Comparison of ENCODE assay signal across 20 cellular contexts in genomic region chr6:156994215-156995076, GRCh38.
DNase-seq lines count a peak whose midpoint lies in the region; ATAC-seq and TF ChIP-seq lines count a peak whose summit lies in the region.
"Had no signal": no experiment of that assay in that cellular context is flagged by ENCODE, and none has a peak within 500 bp of the region (broad histone marks: within the 10 kb centered on the region; RNA-seq: fewer than 3 reads in every experiment).

No MANE protein-coding gene starts in this region.

- H3K36me3 ChIP-seq in left lung: no peaks in the 10 kb centered on the region
- H3K36me3 ChIP-seq: adrenal gland, neural progenitor cell, SJSA1, vagina, WERI-Rb-1 had no signal

- H3K27me3 Mint-ChIP-seq in activated B cell treated with CpG ODN at 0.5 μM for 24 hours: no peaks in the 10 kb centered on the region
- H3K27me3 Mint-ChIP-seq in stimulated activated memory B cell treated with anti-CD40 and anti-IgM and Interleukin-4, amounts not matched to agents 10 μg/mL and 1 μg/mL and 100 μg/mL, for 72 hours: no peaks in the 10 kb centered on the region

- peaks cover 2% of the 10 kb centered on the region for H3K36me3 Mint-ChIP-seq in activated B cell treated with CpG ODN at 0.5 μM for 24 hours (ENCODE audit: low read depth)
- H3K36me3 Mint-ChIP-seq in stimulated activated memory B cell treated with anti-CD40 and anti-IgM and Interleukin-4, amounts not matched to agents 10 μg/mL and 1 μg/mL and 100 μg/mL, for 72 hours: peaks cover 13% of the 10 kb centered on the region

- TF ChIP-seq CTCF in activated B cell treated with CpG ODN at 0.5 μM for 24 hours (IDR thresholded peaks at IDR 0.05) (no peak), left lung (IDR thresholded peaks at IDR 0.05) (no peak)

- no peaks in the 10 kb centered on the region for H3K9me3 ChIP-seq in left lung
- H3K9me3 ChIP-seq: adrenal gland, SJSA1, vagina had no signal

- H3K27me3 ChIP-seq in left lung: no peaks in the 10 kb centered on the region
- H3K27me3 ChIP-seq: adrenal gland, dorsolateral prefrontal cortex, neural progenitor cell, SJSA1, vagina had no signal

- POLR2A ChIA-PET in activated B cell treated with CpG ODN at 0.5 μM for 24 hours (lab: Charles Lee): interaction anchor here (0.5 to 0.7 kb wide), 2 partner anchors 36 to 211 kb away, joined by 4 to 5 read pairs; no protein-coding TSS in a partner anchor

- peak overlapping the region; percentile 63 for H3K27ac Mint-ChIP-seq in activated B cell treated with CpG ODN at 0.5 μM for 24 hours
- H3K27ac Mint-ChIP-seq in stimulated activated memory B cell treated with anti-CD40 and anti-IgM and Interleukin-4, amounts not matched to agents 10 μg/mL and 1 μg/mL and 100 μg/mL, for 72 hours: peak overlapping the region; percentile 67
- H3K27ac Mint-ChIP-seq: neural progenitor cell had no signal

- no peaks in the 10 kb centered on the region for H3K9me3 Mint-ChIP-seq in activated B cell treated with CpG ODN at 0.5 μM for 24 hours
- H3K9me3 Mint-ChIP-seq in stimulated activated memory B cell treated with anti-CD40 and anti-IgM and Interleukin-4, amounts not matched to agents 10 μg/mL and 1 μg/mL and 100 μg/mL, for 72 hours: no peaks in the 10 kb centered on the region
- H3K9me3 Mint-ChIP-seq: neural progenitor cell had no signal

- peaks cover 0 to 28% of the 10 kb centered on the region in 2 donors for H3K4me1 ChIP-seq in left lung
- H3K4me1 ChIP-seq: SJSA1 had no signal

- peak; percentile 54 for ATAC-seq in activated B cell treated with CpG ODN at 0.5 μM for 24 hours (ENCODE audit: low read depth)
- peak; percentile 32 for ATAC-seq in left lung
- ATAC-seq in stimulated activated memory B cell treated with anti-CD40 and anti-IgM and Interleukin-4, amounts not matched to agents 10 μg/mL and 1 μg/mL and 100 μg/mL, for 72 hours: peak; percentile 24

- peak; percentile 27 for DNase-seq in NCI-H748 (lab: John Stamatoyannopoulos, UW; ENCODE audit: unreplicated experiment)
- DNase-seq in NCI-H748 treated with DMSO at 0.1 percent for 48 hours (lab: John Stamatoyannopoulos, UW): no peak
- DNase-seq in activated B cell treated with CpG ODN at 0.5 μM for 24 hours: no peak
- DNase-seq in left lung: peak in 1 of 2 donors; percentile 31
- DNase-seq in A172 (ENCODE audit: low spot score): no peak
- DNase-seq in activated CD4-positive, alpha-beta T cell treated with anti-CD3 and anti-CD28 coated beads, Interleukin-2, amount 50 U/mL, for 48 hours: no peak
- no peak for DNase-seq in RKO (ENCODE audit: low spot score)
- DNase-seq: ACHN, activated T-cell treated with anti-CD3 and anti-CD28 coated beads for 4 hours, adrenal gland, dorsolateral prefrontal cortex, foreskin melanocyte, kidney, MM.1S, NCI-H510A treated with DMSO at 0.1 percent for 48 hours, WERI-Rb-1 had no signal

- H3K4me3 Mint-ChIP-seq in activated B cell treated with CpG ODN at 0.5 μM for 24 hours: peak overlapping the region; percentile 19
- H3K4me3 Mint-ChIP-seq in stimulated activated memory B cell treated with anti-CD40 and anti-IgM and Interleukin-4, amounts not matched to agents 10 μg/mL and 1 μg/mL and 100 μg/mL, for 72 hours: peak overlapping the region; percentile 29
- H3K4me3 Mint-ChIP-seq: neural progenitor cell had no signal

- intact Hi-C loops in activated B cell treated with CpG ODN at 0.5 μM for 24 hours (cut with micrococcal nuclease): no loop called here
- intact Hi-C loops in left lung (cut with DNase I): no loop called here

- H3K4me3 ChIP-seq in left lung: no peak overlapping the region
- H3K4me3 ChIP-seq: adrenal gland, dorsolateral prefrontal cortex, neural progenitor cell, SJSA1, vagina had no signal

- H3K27ac ChIP-seq in left lung: no peak overlapping the region
- H3K27ac ChIP-seq: adrenal gland, dorsolateral prefrontal cortex, neural progenitor cell, SJSA1, vagina, WERI-Rb-1 had no signal

- CTCF ChIA-PET in activated B cell treated with CpG ODN at 0.5 μM for 24 hours (lab: Charles Lee): no interaction called here

- H3K4me1 Mint-ChIP-seq in activated B cell treated with CpG ODN at 0.5 μM for 24 hours: peaks cover 63% of the 10 kb centered on the region
- H3K4me1 Mint-ChIP-seq in stimulated activated memory B cell treated with anti-CD40 and anti-IgM and Interleukin-4, amounts not matched to agents 10 μg/mL and 1 μg/mL and 100 μg/mL, for 72 hours: peaks cover 51% of the 10 kb centered on the region
